23 cellular contexts compared by ENCODE assay signal in the genomic region with DNA sequence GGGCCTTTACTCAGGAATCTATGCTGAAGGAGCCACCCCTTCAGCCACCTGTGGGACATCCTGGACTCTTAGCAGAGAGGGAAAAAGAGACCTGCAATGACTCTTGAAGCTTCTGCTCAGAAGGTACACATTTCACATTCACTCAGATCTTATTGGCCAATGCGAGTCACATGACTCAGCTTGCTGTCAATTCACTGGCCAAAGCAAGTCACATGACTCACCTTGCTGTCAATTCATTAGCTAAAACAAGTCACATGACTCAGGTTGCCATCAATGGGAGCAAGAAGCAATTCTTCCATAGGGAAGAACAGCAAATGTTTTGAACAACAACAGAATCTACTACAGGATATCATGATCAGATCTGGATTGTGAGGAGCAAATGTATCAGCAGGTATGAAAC.
DNase-seq lines count a peak whose midpoint lies in the region; ATAC-seq, FAIRE-seq and TF ChIP-seq lines count a peak whose summit lies in the region.
"Had no signal": no experiment of that assay in that cellular context is flagged by ENCODE, and none has a peak within 500 bp of the region (broad histone marks: within the 10 kb centered on the region; RNA-seq: fewer than 3 reads in every experiment).

No MANE protein-coding gene starts in this region.

- no peak overlapping the region for H3K4me2 ChIP-seq in HepG2 (ENCODE audit: low read depth, low read length)
- H3K4me2 ChIP-seq in GM12878 (ENCODE audit: control insufficient read depth, insufficient read depth) = no peak overlapping the region

- TF ChIP-seq EP300 in HepG2 (IDR thresholded peaks at IDR 0.05; ENCODE audit: low read depth in 2 of 2, low read length in 2 of 2) (no peak), HepG2 (CRISPR knock-in tag; IDR thresholded peaks at IDR 0.05; ENCODE audit: borderline replicate concordance) (no peak), GM12878 (IDR thresholded peaks at IDR 0.05; ENCODE audit: borderline replicate concordance in 1 of 2, control insufficient read depth in 1 of 2, low read depth in 2 of 2, low read length in 2 of 2) (no peak)

- intact Hi-C loops in HepG2 (cut with micrococcal nuclease; ENCODE audit: unreplicated experiment) (no loop called here), right lobe of liver (cut with DNase I) (no loop called here), GM12878 (cut with micrococcal nuclease; ENCODE audit: unreplicated experiment) (no loop called here), testis (cut with DNase I; ENCODE audit: low total_unique reads) (no loop called here)

- H3K27ac ChIP-seq in HepG2 (ENCODE audit: extremely low read length, insufficient read depth, low read length) = no peak overlapping the region
- H3K27ac ChIP-seq in right lobe of liver = no peak overlapping the region
- no peak overlapping the region for H3K27ac ChIP-seq in GM12878 (ENCODE audit: control insufficient read depth, insufficient read depth)
- H3K27ac ChIP-seq in testis = no peak overlapping the region
- H3K27ac ChIP-seq: 22Rv1, GM23248 had no signal

- TF ChIP-seq RAD21 in HepG2 (CRISPR knock-in tag; IDR thresholded peaks at IDR 0.05) (no peak), GM12878 (IDR thresholded peaks at IDR 0.05; ENCODE audit: insufficient read depth, low read depth, low read length) (no peak)

- H3K79me2 ChIP-seq in HepG2 (ENCODE audit: insufficient read depth, low read length) (no peaks in the 10 kb centered on the region), GM12878 (ENCODE audit: control insufficient read depth, insufficient read depth, low read length) (no peaks in the 10 kb centered on the region)

- H3K9me3 ChIP-seq in HepG2 (ENCODE audit: low read length) = no peaks in the 10 kb centered on the region
- H3K9me3 ChIP-seq in right lobe of liver = no peaks in the 10 kb centered on the region
- no peaks in the 10 kb centered on the region; the same call in 2 of the 3 replicates for H3K9me3 ChIP-seq in GM12878 (replicated peaks; ENCODE audit: control insufficient read depth, insufficient read depth, low read length)
- H3K9me3 ChIP-seq in testis = no peaks in the 10 kb centered on the region

- RAD21 ChIA-PET in GM12878 (lab: Charles Lee; ENCODE audit: unreplicated experiment) = interaction anchor here (0.8 kb wide), 1 partner anchor 20 kb away, joined by 3 read pairs; no protein-coding TSS in a partner anchor

- H3K9ac ChIP-seq in HepG2 (ENCODE audit: insufficient read depth, low read depth, low read length) (no peak overlapping the region), GM12878 (ENCODE audit: control insufficient read depth, insufficient read depth, low read length) (no peak overlapping the region)
- H3K9ac ChIP-seq: GM23248 had no signal

- SMC1A ChIA-PET in GM12878 (lab: Charles Lee; ENCODE audit: uncharacterized antibody, unreplicated experiment) = interaction anchor here (0.7 to 3.3 kb wide), 3 partner anchors 12 to 22 kb away, joined by 3 to 12 read pairs (median 4); no protein-coding TSS in a partner anchor

- H3K4me1 Mint-ChIP-seq in endothelial cell (ENCODE audit: unreplicated experiment) = no peaks in the 10 kb centered on the region
- H3K4me1 Mint-ChIP-seq: CD4-positive, alpha-beta memory T cell had no signal

- H3K36me3 Mint-ChIP-seq in endothelial cell (ENCODE audit: low read depth, unreplicated experiment) = no peaks in the 10 kb centered on the region
- H3K36me3 Mint-ChIP-seq: CD4-positive, alpha-beta memory T cell had no signal

- DNase-seq in HepG2 (ENCODE audit: low spot score) (no peak), right lobe of liver (no peak), NAMALWA (ENCODE audit: low spot score) (peak; percentile 75), GM12878 (ENCODE audit: low read depth, low spot score) (no peak), testis (peak; percentile 27), AG20443 (ENCODE audit: low spot score) (no peak), endothelial cell (ENCODE audit: low spot score) (no peak)
- DNase-seq: ACHN; C1 segment of cervical spinal cord; Calu3; CD4-positive, alpha-beta memory T cell; COR-L47; DMS53; DMS79 treated with DMSO at 0.1 percent for 48 hours; GF-D8; GM23248; H9 had no signal

- ATAC-seq in HepG2 (no peak), right lobe of liver (no peak), GM12878 (no peak), HG02870 (IDR thresholded peaks at IDR 0.05; ENCODE audit: unreplicated experiment) (no peak)
- ATAC-seq: HCT116 had no signal

- in situ Hi-C loops in HepG2 (cut with HindIII; ENCODE audit: extremely low pct_ligation_motif_present, low pct_unique_long_range_greater_than_20kb) (no loop called here), GM12878 (cut with MboI) (no loop called here)

- H3K4me3 ChIP-seq in HepG2 (replicated peaks in 1 of 3; ENCODE audit: insufficient read depth in 1 of 3, low read depth in 2 of 3, low read length in 3 of 3) = no peak overlapping the region
- H3K4me3 ChIP-seq in right lobe of liver = no peak overlapping the region
- H3K4me3 ChIP-seq in GM12878 = no peak overlapping the region
- H3K4me3 ChIP-seq in testis = no peak overlapping the region
- H3K4me3 ChIP-seq: GM23248 had no signal

- CTCF ChIA-PET in HepG2 (lab: Yijun Ruan, JAX; ENCODE audit: low intra/inter-chr PET ratio, low total read pairs) (no interaction called here), GM12878 (lab: Yijun Ruan, JAX) (interaction anchor here (1.0 kb wide), 1 partner anchor 11 kb away, joined by 4 read pairs; no protein-coding TSS in a partner anchor)

- no peak for TF ChIP-seq POLR2A in HepG2 (IDR thresholded peaks at IDR 0.05; ENCODE audit: insufficient read depth in 1 of 2, low read depth in 2 of 2, low read length in 2 of 2)
- TF ChIP-seq POLR2A in right lobe of liver (IDR thresholded peaks at IDR 0.05) = no peak
- TF ChIP-seq POLR2A in GM12878 (IDR thresholded peaks at IDR 0.05; ENCODE audit: low read depth, low read length) = no peak
- no peak for TF ChIP-seq POLR2A in testis (IDR thresholded peaks at IDR 0.05)

- 0% methylated on average over 1 of the region's 1 CpG for WGBS in HepG2 (ENCODE audit: low lambda C conversion rate)
- WGBS in right lobe of liver (ENCODE audit: insufficient coverage, low coverage, low lambda C conversion rate, missing lambda C conversion rate) = no CpG with 5 or more reads among the region's 1 CpG
- 25% methylated on average over 1 of the region's 1 CpG for WGBS in GM12878 (ENCODE audit: insufficient coverage, insufficient replicate concordance, low lambda C conversion rate, missing lambda C conversion rate)
- 81 to 100% methylated on average over 1 of the region's 1 CpG for WGBS in testis, 2 donors

- no peaks in the 10 kb centered on the region for H3K36me3 ChIP-seq in HepG2 (replicated peaks in 1 of 2; ENCODE audit: control insufficient read depth in 1 of 2, insufficient read depth in 2 of 2, low read length in 2 of 2)
- H3K36me3 ChIP-seq in right lobe of liver = no peaks in the 10 kb centered on the region
- H3K36me3 ChIP-seq in GM12878 (ENCODE audit: control insufficient read depth in 2 of 2, insufficient read depth in 2 of 2, low read length in 1 of 2) = no peaks in the 10 kb centered on the region
- no peaks in the 10 kb centered on the region for H3K36me3 ChIP-seq in testis (ENCODE audit: low read depth, missing control alignments)

- H3K27ac Mint-ChIP-seq in endothelial cell (ENCODE audit: unreplicated experiment) = no peak overlapping the region
- H3K27ac Mint-ChIP-seq: CD4-positive, alpha-beta memory T cell; H9 had no signal

- FAIRE-seq in HepG2 (lab: Jason Lieb, UNC) (no peak), GM12878 (lab: Jason Lieb, UNC) (no peak)
- FAIRE-seq: A204.1, GM12892, GM19239 had no signal

- H3K4me1 ChIP-seq in HepG2 (ENCODE audit: insufficient read depth, low read length) (no peaks in the 10 kb centered on the region), right lobe of liver (no peaks in the 10 kb centered on the region), GM12878 (ENCODE audit: control insufficient read depth, insufficient read depth, low read length) (no peaks in the 10 kb centered on the region), testis (no peaks in the 10 kb centered on the region)

- no peaks in the 10 kb centered on the region for H3K27me3 Mint-ChIP-seq in endothelial cell (ENCODE audit: unreplicated experiment)
- H3K27me3 Mint-ChIP-seq: CD4-positive, alpha-beta memory T cell had no signal

- H3K4me3 Mint-ChIP-seq in endothelial cell (ENCODE audit: unreplicated experiment) = no peak overlapping the region
- H3K4me3 Mint-ChIP-seq: CD4-positive, alpha-beta memory T cell; H9 had no signal

- no peaks in the 10 kb centered on the region for H3K9me3 Mint-ChIP-seq in endothelial cell (ENCODE audit: unreplicated experiment)

- no TSS peak for BruUV-seq in HepG2 (replicated peaks; lab: Mats Ljungman, UMichigan)
- no TSS peak for BruUV-seq in GM12878 (replicated peaks; lab: Mats Ljungman, UMichigan)

- H2AFZ ChIP-seq in HepG2 (ENCODE audit: low read length) (no peak overlapping the region), GM12878 (ENCODE audit: control insufficient read depth, low read depth, low read length) (no peak overlapping the region)
- H2AFZ ChIP-seq: GM23248 had no signal

- TF ChIP-seq CTCF in HepG2 (CRISPR knock-in tag; IDR thresholded peaks at IDR 0.05) (no peak), right lobe of liver (IDR thresholded peaks at IDR 0.05) (no peak), GM12878 (IDR thresholded peaks at IDR 0.05 in 2 of 3, conservative IDR thresholded peaks at IDR 0.05 in 1 of 3; ENCODE audit: control insufficient read depth in 2 of 3, extremely low read depth in 1 of 3, insufficient read depth in 1 of 3, low read depth in 3 of 3, low read length in 3 of 3) (no peak), testis (IDR thresholded peaks at IDR 0.05) (no peak), endothelial cell (IDR thresholded peaks at IDR 0.05; ENCODE audit: unreplicated experiment) (no peak)

- no peaks in the 10 kb centered on the region for H3K27me3 ChIP-seq in HepG2 (ENCODE audit: control insufficient read depth in 1 of 2, insufficient read depth in 2 of 2, low read length in 2 of 2)
- H3K27me3 ChIP-seq in right lobe of liver = no peaks in the 10 kb centered on the region
- no peaks in the 10 kb centered on the region for H3K27me3 ChIP-seq in GM12878 (replicated peaks in 1 of 2; ENCODE audit: control insufficient read depth in 2 of 2, insufficient read depth in 2 of 2, low read length in 1 of 2)
- no peaks in the 10 kb centered on the region for H3K27me3 ChIP-seq in testis

- POLR2A ChIA-PET in HepG2 (lab: Yijun Ruan, JAX) = no interaction called here
- POLR2A ChIA-PET in GM12878 (lab: Charles Lee) = interaction anchor here (1.3 kb wide), 1 partner anchor 15 kb away, joined by 3 read pairs; no protein-coding TSS in a partner anchor

- H4K20me1 ChIP-seq in HepG2 (ENCODE audit: insufficient read depth, low read length) = no peaks in the 10 kb centered on the region
- H4K20me1 ChIP-seq in GM12878 (ENCODE audit: control insufficient read depth, insufficient read depth) = no peaks in the 10 kb centered on the region

TF ChIP-seq in HepG2, 621 proteins besides CTCF, POLR2A, EP300 and RAD21 (continues in another document):
- TF ChIP-seq ZNF720 (CRISPR knock-in tag; IDR thresholded peaks at IDR 0.05) (no peak), ETV6 (CRISPR knock-in tag; conservative IDR thresholded peaks at IDR 0.05) (no peak), ELF1 (CRISPR knock-in tag; IDR thresholded peaks at IDR 0.05) (no peak)

TF ChIP-seq in GM12878, 131 proteins besides CTCF, POLR2A, EP300 and RAD21 (continues in another document):
- TF ChIP-seq SUZ12 (IDR thresholded peaks at IDR 0.05; ENCODE audit: unreplicated experiment) = no peak
- no peak for TF ChIP-seq CBX5 (IDR thresholded peaks at IDR 0.05; ENCODE audit: low read depth)
- TF ChIP-seq RFX5 (IDR thresholded peaks at IDR 0.05; ENCODE audit: low read depth, low read length) = no peak

Comparison
In these comparisons a context has a peak if more than half of its experiments do, and no peak if none do; other contexts are left out.
1. DNase-seq: peak in NAMALWA (single experiment) and testis (single experiment); none in HepG2 (single experiment), right lobe of liver (0 of 3), GM12878 (single experiment), AG20443 (single experiment) and endothelial cell (single experiment).
2. Of the 75 proteins assayed by ChIP-seq in both HepG2 and GM12878: peak only in HepG2: none; only in GM12878: none; in both: RAD51; in neither: 73; mixed calls (peak in some experiments, not most) for 1.